Comparison of ENCODE assay signal across 38 cellular contexts in genomic region chr4:3496021-3496420, GRCh38. TPM values are rescaled to one million over a fixed set of nuclear protein-coding genes. Genes with fewer than 3 reads are reported as not detected.
"Had no signal": no experiment of that assay in that cellular context is flagged by ENCODE, and none has a peak within 500 bp of the region (broad histone marks: within the 10 kb centered on the region; RNA-seq: fewer than 3 reads in every experiment).

No MANE protein-coding gene starts in this region.

- H3K36me3 ChIP-seq: MG63 had no signal

- H3K27ac ChIP-seq: VCaP had no signal

- H3K4me3 ChIP-seq: MG63 had no signal

- H3K9me3 ChIP-seq: MG63 had no signal

- ATAC-seq: activated CD8-positive, alpha-beta memory T cell treated with anti-CD3 and anti-CD28 coated beads, Interleukin-2, amount 10 ng/mL, durations not matched to agents 7 days and 5 days; activated naive CD8-positive, alpha-beta T cell treated with anti-CD3 and anti-CD28 coated beads, Interleukin-2, amount 50 U/mL, for 24 hours; Panc1 had no signal

- H3K27me3 ChIP-seq: MG63 had no signal

- DNase-seq: activated B cell treated with CpG ODN at 0.5 μM for 24 hours; activated CD4-positive, alpha-beta memory T cell treated with anti-CD3 and anti-CD28 coated beads for 36 hours; activated CD4-positive, alpha-beta T cell treated with anti-CD3 and anti-CD28 coated beads for 4 hours; activated CD4-positive, alpha-beta T cell treated with anti-CD3 and anti-CD28 coated beads, Interleukin-2, amount 50 U/mL, for 1 hour; activated CD4-positive, CD25-positive, alpha-beta regulatory T cell treated with anti-CD3 and anti-CD28 coated beads, Interleukin-2, amount 50 U/mL, for 72 hours; activated CD8-positive, alpha-beta memory T cell treated with anti-CD3 and anti-CD28 coated beads for 24 hours; activated CD8-positive, alpha-beta memory T cell treated with anti-CD3 and anti-CD28 coated beads, Interleukin-2, amount 10 ng/mL, durations not matched to agents 7 days and 5 days; activated CD8-positive, alpha-beta memory T cell treated with anti-CD3 and anti-CD28 coated beads, Interleukin-2, amount 50 U/mL, for 48 hours; activated effector memory CD4-positive, alpha-beta T cell treated with Interleukin-2 at 50 U/mL for 16 hours; activated naive CD4-positive, alpha-beta T cell treated with anti-CD3 and anti-CD28 coated beads, Interleukin-2, amount 10 ng/mL, durations not matched to agents 7 days and 5 days; activated naive CD8-positive, alpha-beta T cell treated with anti-CD3 and anti-CD28 coated beads, Interleukin-2, amount 50 U/mL, for 24 hours; activated T-cell treated with anti-CD3 and anti-CD28 coated beads, Interleukin-2, amount 50 U/mL, for 48 hours; anterior cingulate cortex; caudate nucleus; cerebellar nuclear complex; Kasumi-1; KG1; MG63; NCI-H1092 treated with DMSO at 0.1 percent for 48 hours; NCI-H1417; NCI-H146; NCI-H187; NCI-H2029 treated with DMSO at 0.1 percent for 48 hours; NCI-H2107; NCI-H2171 treated with DMSO at 0.1 percent for 48 hours; NCI-H2227 treated with DMSO at 0.1 percent for 48 hours; NCI-H446; NCI-H510A treated with DMSO at 0.1 percent for 48 hours; NCI-H526 treated with DMSO at 0.1 percent for 48 hours; NCI-H774; SW 1271; T-helper 1 cell; T-helper 2 cell; T-helper 9 cell had no signal

RNA-seq across cellular contexts. Expression of gene DOK7, which starts 32.9 kb away (rescaled TPM):
- total RNA-seq: activated CD4-positive, alpha-beta memory T cell treated with anti-CD3 and anti-CD28 coated beads for 36 hours; activated CD8-positive, alpha-beta memory T cell treated with anti-CD3 and anti-CD28 coated beads, Interleukin-2, amount 10 ng/mL, durations not matched to agents 7 days and 5 days; RPMI7951 had no signal

RNA-seq across cellular contexts. Expression of gene HGFAC, which starts 54.3 kb away (rescaled TPM):
- total RNA-seq: activated B cell treated with CpG ODN at 0.5 μM for 24 hours; activated CD4-positive, alpha-beta memory T cell treated with anti-CD3 and anti-CD28 coated beads for 36 hours; activated CD8-positive, alpha-beta memory T cell treated with anti-CD3 and anti-CD28 coated beads, Interleukin-2, amount 10 ng/mL, durations not matched to agents 7 days and 5 days; bronchial epithelial cell; RPMI7951 had no signal
